ENCODE assay signal across 18 cellular contexts in the genomic region with DNA sequence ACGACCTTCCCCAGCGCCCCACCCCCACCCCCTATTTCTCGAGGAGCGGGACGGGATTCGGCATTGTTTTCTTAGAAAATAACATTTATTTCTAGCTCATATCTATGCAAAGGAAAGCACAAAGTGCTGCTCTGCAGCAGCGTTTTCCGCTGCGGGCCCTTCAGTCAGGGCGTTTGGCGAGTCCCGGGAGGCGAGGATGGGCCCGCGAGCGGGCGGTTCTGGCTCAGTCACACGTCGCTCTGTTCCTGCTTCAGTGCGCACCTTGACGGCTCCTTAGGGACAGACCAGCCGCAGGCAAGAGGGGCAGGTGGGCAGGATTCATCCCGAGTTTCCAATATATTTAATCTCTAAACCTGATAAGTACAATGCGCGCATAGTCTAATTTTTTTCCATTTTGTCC. TPM values are rescaled to one million over a fixed set of nuclear protein-coding genes. Genes with fewer than 3 reads are reported as not detected.
A peak's percentile ranks its signal among the peaks of the same experiment; 100 is the strongest.
DNase-seq lines count a peak whose midpoint lies in the region; ATAC-seq and TF ChIP-seq lines count a peak whose summit lies in the region.
"Had no signal": no experiment of that assay in that cellular context is flagged by ENCODE, and none has a peak within 500 bp of the region (broad histone marks: within the 10 kb centered on the region; RNA-seq: fewer than 3 reads in every experiment).

No MANE protein-coding gene starts in this region.

- H3K9me2 ChIP-seq in SK-N-SH = no peaks in the 10 kb centered on the region

- H3K9me3 Mint-ChIP-seq in brain (peaks cover 8 to 29% (median 12%) of the 10 kb centered on the region in 5 experiments), nephron (peaks cover 14% of the 10 kb centered on the region)
- H3K9me3 Mint-ChIP-seq: T-cell had no signal

- no peaks in the 10 kb centered on the region for H3F3A ChIP-seq in SK-N-SH (replicated peaks; ENCODE audit: insufficient read depth)

- H3K79me2 ChIP-seq in SK-N-SH (ENCODE audit: insufficient read depth) = no peaks in the 10 kb centered on the region

- POLR2A ChIA-PET in SK-N-SH (lab: Yijun Ruan, JAX) = no interaction called here

- H3K36me3 ChIP-seq in SK-N-SH (replicated peaks in 1 of 2; ENCODE audit: control insufficient read depth in 1 of 2, insufficient read depth in 2 of 2, low read length in 1 of 2) (no peaks in the 10 kb centered on the region), ES-I3 (ENCODE audit: insufficient read depth, low read length) (no peaks in the 10 kb centered on the region), thyroid gland (no peaks in the 10 kb centered on the region)
- H3K36me3 ChIP-seq: ovary, upper lobe of right lung had no signal

- no peak for TF ChIP-seq EP300 in SK-N-SH (IDR thresholded peaks at IDR 0.05; ENCODE audit: borderline replicate concordance in 1 of 2, low read depth in 1 of 2, low read length in 1 of 2)

- no peak for TF ChIP-seq POLR2A in thyroid gland (IDR thresholded peaks at IDR 0.05)

- CTCF ChIA-PET in SK-N-SH (lab: Yijun Ruan, JAX) = interaction anchor here (1.8 kb wide), 1 partner anchor 49 kb away, joined by 3 read pairs; no protein-coding TSS in a partner anchor

- ATAC-seq in SK-N-SH treated with all-trans-retinoic acid at 6 μM for 48 hours = no peak
- ATAC-seq: T-cell, upper lobe of right lung had no signal

- no peak overlapping the region for H3K27ac ChIP-seq in SK-N-SH (ENCODE audit: low read depth in 2 of 2, low read length in 1 of 2)
- H3K27ac ChIP-seq in thyroid gland = no peak overlapping the region
- H3K27ac ChIP-seq: ovary, upper lobe of right lung had no signal

- intact Hi-C loops in thyroid gland (cut with DNase I) = no loop called here

- no peak overlapping the region for H2AFZ ChIP-seq in SK-N-SH (ENCODE audit: low read depth)

- peak overlapping the region; percentile 56 to 85 (median 76) for H3K4me3 Mint-ChIP-seq in brain
- H3K4me3 Mint-ChIP-seq in nephron = peak overlapping the region; percentile 26 to 60 (median 40)
- H3K4me3 Mint-ChIP-seq: memory B cell had no signal

- WGBS in SK-N-SH (ENCODE audit: low lambda C conversion rate) = 23% methylated on average over 25 of the region's 25 CpGs
- WGBS in thyroid gland, 2 donors = 9 to 10% methylated on average over 15 to 25 of the region's 25 CpGs

- H3K4me1 ChIP-seq in SK-N-SH (ENCODE audit: control insufficient read depth in 1 of 2, insufficient read depth in 2 of 2, low read depth in 1 of 2, low read length in 1 of 2) (peaks cover 0 to 11% of the 10 kb centered on the region in 2 experiments; a peak in 1 of 4 replicates), ES-I3 (ENCODE audit: insufficient read depth, low read length) (no peaks in the 10 kb centered on the region), thyroid gland (peaks cover 4 to 41% of the 10 kb centered on the region in 2 donors)

- DNase-seq in SK-N-SH (peak; percentile 32), kidney tubule cell (ENCODE audit: low spot score) (no peak), thyroid gland (no peak), NCI-H345 treated with DMSO at 0.1 percent for 48 hours (lab: John Stamatoyannopoulos, UW; ENCODE audit: unreplicated experiment) (no peak)
- DNase-seq: activated CD4-positive, CD25-positive, alpha-beta regulatory T cell; amniotic stem cell; C1 segment of cervical spinal cord; foreskin melanocyte; NCI-H1436 treated with DMSO at 0.1 percent for 48 hours; ovary; T-cell; upper lobe of right lung had no signal

- H3K36me3 Mint-ChIP-seq in brain (no peaks in the 10 kb centered on the region), nephron (ENCODE audit: low read depth) (no peaks in the 10 kb centered on the region)
- H3K36me3 Mint-ChIP-seq: T-cell had no signal

- H3K4me1 Mint-ChIP-seq in brain = peaks cover 47% of the 10 kb centered on the region
- H3K4me1 Mint-ChIP-seq in nephron = peaks cover 32% of the 10 kb centered on the region

- peaks cover 93% of the 10 kb centered on the region for H3K27me3 ChIP-seq in SK-N-SH (ENCODE audit: insufficient read depth)
- peaks cover 46% of the 10 kb centered on the region for H3K27me3 ChIP-seq in thyroid gland

- peaks cover 8% of the 10 kb centered on the region; the same call in 1 of the 2 replicates for H4K20me1 ChIP-seq in SK-N-SH (ENCODE audit: insufficient read depth)

- no peak overlapping the region for H3K9ac ChIP-seq in SK-N-SH
- peak overlapping the region; percentile 48; the same call in 1 of the 2 replicates for H3K9ac ChIP-seq in ES-I3 (ENCODE audit: low read depth, low read length)

- H3K27me3 Mint-ChIP-seq in brain = peaks cover 97% of the 10 kb centered on the region
- H3K27me3 Mint-ChIP-seq in nephron (ENCODE audit: low read depth) = peaks cover 96% of the 10 kb centered on the region

- no peaks in the 10 kb centered on the region for H3K9me3 ChIP-seq in SK-N-SH
- H3K9me3 ChIP-seq in ES-I3 (ENCODE audit: control insufficient read depth, insufficient read depth, low read length) = no peaks in the 10 kb centered on the region
- H3K9me3 ChIP-seq in thyroid gland = no peaks in the 10 kb centered on the region
- H3K9me3 ChIP-seq: ovary, upper lobe of right lung had no signal

- H3K4me2 ChIP-seq in SK-N-SH = peak overlapping the region; percentile 55; the same call in 1 of the 2 replicates

- H3K27ac Mint-ChIP-seq in brain (peak overlapping the region in 4 of 5 experiments; percentile 73 to 96 (median 86)), nephron (no peak overlapping the region)
- H3K27ac Mint-ChIP-seq: memory B cell, T-cell had no signal

- H3K4me3 ChIP-seq in SK-N-SH (ENCODE audit: low read depth in 2 of 2, low read length in 1 of 2) (no peak overlapping the region), thyroid gland (replicated peaks in 1 of 3) (no peak overlapping the region)
- H3K4me3 ChIP-seq: ovary, upper lobe of right lung had no signal

- TF ChIP-seq CTCF in SK-N-SH (IDR thresholded peaks at IDR 0.05) (no peak), brain (conservative IDR thresholded peaks at IDR 0.05) (no peak), nephron (IDR thresholded peaks at IDR 0.05; ENCODE audit: unreplicated experiment in 3 of 3) (no peak), thyroid gland (IDR thresholded peaks at IDR 0.05) (no peak)

- no peak for TF ChIP-seq RAD21 in SK-N-SH (IDR thresholded peaks at IDR 0.05; ENCODE audit: low read length)

TF ChIP-seq in SK-N-SH, 30 proteins besides CTCF, POLR2A, EP300 and RAD21:
- TF ChIP-seq MEF2A (IDR thresholded peaks at IDR 0.05; ENCODE audit: borderline replicate concordance, low read depth) (no peak), RXRA (IDR thresholded peaks at IDR 0.05; ENCODE audit: borderline replicate concordance, low read depth) (no peak)
- TF ChIP-seq, protein P1, sequence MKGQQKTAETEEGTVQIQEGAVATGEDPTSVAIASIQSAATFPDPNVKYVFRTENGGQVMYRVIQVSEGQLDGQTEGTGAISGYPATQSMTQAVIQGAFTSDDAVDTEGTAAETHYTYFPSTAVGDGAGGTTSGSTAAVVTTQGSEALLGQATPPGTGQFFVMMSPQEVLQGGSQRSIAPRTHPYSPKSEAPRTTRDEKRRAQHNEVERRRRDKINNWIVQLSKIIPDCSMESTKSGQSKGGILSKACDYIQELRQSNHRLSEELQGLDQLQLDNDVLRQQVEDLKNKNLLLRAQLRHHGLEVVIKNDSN (IDR thresholded peaks at IDR 0.05; ENCODE audit: borderline replicate concordance, low read depth) = no peak

TF ChIP-seq in SK-N-SH treated with all-trans-retinoic acid at 6 μM for 48 hours, 23 proteins besides CTCF, POLR2A, EP300 and RAD21 (continues in another document):
- TF ChIP-seq GLIS3 (CRISPR knock-in tag; IDR thresholded peaks at IDR 0.05) (no peak), SNAI2 (CRISPR knock-in tag; IDR thresholded peaks at IDR 0.05) (no peak), OSR1 (CRISPR knock-in tag; IDR thresholded peaks at IDR 0.05) (no peak), BACH2 (CRISPR knock-in tag; IDR thresholded peaks at IDR 0.05; ENCODE audit: borderline replicate concordance) (no peak), ARNTL (CRISPR knock-in tag; IDR thresholded peaks at IDR 0.05; ENCODE audit: borderline replicate concordance, low read depth) (no peak), TSHZ2 (CRISPR knock-in tag; IDR thresholded peaks at IDR 0.05) (no peak)
- TF ChIP-seq, protein P2, sequence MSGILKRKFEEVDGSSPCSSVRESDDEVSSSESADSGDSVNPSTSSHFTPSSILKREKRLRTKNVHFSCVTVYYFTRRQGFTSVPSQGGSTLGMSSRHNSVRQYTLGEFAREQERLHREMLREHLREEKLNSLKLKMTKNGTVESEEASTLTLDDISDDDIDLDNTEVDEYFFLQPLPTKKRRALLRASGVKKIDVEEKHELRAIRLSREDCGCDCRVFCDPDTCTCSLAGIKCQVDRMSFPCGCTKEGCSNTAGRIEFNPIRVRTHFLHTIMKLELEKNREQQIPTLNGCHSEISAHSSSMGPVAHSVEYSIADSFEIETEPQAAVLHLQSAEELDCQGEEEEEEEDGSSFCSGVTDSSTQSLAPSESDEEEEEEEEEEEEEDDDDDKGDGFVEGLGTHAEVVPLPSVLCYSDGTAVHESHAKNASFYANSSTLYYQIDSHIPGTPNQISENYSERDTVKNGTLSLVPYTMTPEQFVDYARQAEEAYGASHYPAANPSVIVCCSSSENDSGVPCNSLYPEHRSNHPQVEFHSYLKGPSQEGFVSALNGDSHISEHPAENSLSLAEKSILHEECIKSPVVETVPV (CRISPR knock-in tag; IDR thresholded peaks at IDR 0.05) = no peak

RNA-seq across cellular contexts. Expression of gene DMRTA2, which starts 5.8 kb away (rescaled TPM):
- polyA plus RNA-seq in SK-N-SH (2012; rRNA removed) = 0.02 TPM in 1 of 2 replicates, not detected in the other
- 0.01 and 0.03 TPM in 2 replicates for polyA plus RNA-seq in SK-N-SH (2012; cell fraction: cytosol; rRNA removed)
- 0.12 TPM in 2 replicates for polyA plus RNA-seq in SK-N-SH (2012; cell fraction: nucleus; rRNA removed)
- polyA plus RNA-seq in brain (ENCODE audit: insufficient read depth, low read depth, low replicate concordance) = 19.7 TPM
- not detected for total RNA-seq in thyroid gland
- total RNA-seq: endothelial cell of umbilical vein, T-cell, upper lobe of right lung had no signal
- polyA plus RNA-seq: endothelial cell of umbilical vein, ovary had no signal

Comparison
In these comparisons a context has a peak if more than half of its experiments do, and no peak if none do; other contexts are left out.
1. H3K27ac Mint-ChIP-seq: peak in brain (4 of 5); none in nephron (0 of 3).
2. RNA of gene DMRTA2, which starts 5.8 kb away (polyA plus RNA-seq): 19.7 TPM in brain (single experiment); 0.01 to 0.12 TPM in SK-N-SH; every median in the first group is over 10 times any median in the second.